ENCODE assay signal across 1 cellular context in the genomic region with DNA sequence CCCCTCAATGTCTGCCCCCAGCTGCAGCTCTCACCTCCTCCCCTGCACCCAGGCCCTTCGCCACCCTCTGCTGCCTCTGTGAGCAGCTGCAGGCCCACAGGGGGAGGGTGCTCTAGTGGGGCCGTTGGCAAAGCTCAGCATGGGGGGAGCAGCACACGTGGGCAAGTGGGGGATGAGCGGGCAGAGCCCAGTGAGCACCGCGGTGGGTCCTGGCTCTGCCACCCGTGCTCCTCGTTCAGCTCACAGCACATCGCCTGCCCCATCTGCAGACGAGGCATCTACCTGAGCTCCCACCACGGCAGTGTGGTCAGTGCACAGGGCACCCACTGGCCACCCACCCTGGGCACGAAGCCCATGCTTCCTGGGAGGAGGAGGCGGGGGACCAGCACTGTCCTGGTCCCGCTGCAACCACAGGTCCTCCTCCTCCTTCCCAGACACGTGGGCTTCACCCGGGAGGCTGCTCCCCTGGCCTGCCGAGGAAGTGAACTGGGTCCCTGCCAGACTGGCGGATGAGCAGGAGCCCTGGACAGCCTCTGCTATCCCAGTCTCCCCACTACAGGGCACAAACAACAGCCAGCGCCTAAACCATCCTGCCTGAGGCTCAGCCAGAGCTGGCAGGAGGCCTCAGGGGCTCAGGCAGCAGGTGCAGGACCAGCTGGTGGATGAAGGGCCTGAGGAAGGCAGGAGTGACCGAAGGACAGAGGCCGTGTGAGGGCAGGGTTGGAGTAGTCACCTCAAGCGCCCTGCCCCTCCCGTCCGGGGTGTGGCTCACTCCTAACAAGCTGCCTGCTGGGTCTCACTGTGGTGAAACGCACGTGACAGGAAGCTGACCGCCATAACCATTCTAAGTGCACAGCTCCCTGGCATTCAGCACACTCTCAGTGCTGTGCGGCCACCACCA.
TF ChIP-seq lines count a peak whose summit lies in the region.

No MANE protein-coding gene starts in this region.

TF ChIP-seq in K562, 482 proteins besides CTCF, POLR2A, EP300 and RAD21 (continued from another document and continues in another):
- no peak for TF ChIP-seq ZNF324 (CRISPR knock-in tag; IDR thresholded peaks at IDR 0.05)
- TF ChIP-seq, protein P1, sequence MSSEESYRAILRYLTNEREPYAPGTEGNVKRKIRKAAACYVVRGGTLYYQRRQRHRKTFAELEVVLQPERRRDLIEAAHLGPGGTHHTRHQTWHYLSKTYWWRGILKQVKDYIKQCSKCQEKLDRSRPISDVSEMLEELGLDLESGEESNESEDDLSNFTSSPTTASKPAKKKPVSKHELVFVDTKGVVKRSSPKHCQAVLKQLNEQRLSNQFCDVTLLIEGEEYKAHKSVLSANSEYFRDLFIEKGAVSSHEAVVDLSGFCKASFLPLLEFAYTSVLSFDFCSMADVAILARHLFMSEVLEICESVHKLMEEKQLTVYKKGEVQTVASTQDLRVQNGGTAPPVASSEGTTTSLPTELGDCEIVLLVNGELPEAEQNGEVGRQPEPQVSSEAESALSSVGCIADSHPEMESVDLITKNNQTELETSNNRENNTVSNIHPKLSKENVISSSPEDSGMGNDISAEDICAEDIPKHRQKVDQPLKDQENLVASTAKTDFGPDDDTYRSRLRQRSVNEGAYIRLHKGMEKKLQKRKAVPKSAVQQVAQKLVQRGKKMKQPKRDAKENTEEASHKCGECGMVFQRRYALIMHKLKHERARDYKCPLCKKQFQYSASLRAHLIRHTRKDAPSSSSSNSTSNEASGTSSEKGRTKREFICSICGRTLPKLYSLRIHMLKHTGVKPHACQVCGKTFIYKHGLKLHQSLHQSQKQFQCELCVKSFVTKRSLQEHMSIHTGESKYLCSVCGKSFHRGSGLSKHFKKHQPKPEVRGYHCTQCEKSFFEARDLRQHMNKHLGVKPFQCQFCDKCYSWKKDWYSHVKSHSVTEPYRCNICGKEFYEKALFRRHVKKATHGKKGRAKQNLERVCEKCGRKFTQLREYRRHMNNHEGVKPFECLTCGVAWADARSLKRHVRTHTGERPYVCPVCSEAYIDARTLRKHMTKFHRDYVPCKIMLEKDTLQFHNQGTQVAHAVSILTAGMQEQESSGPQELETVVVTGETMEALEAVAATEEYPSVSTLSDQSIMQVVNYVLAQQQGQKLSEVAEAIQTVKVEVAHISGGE (CRISPR knock-in tag; IDR thresholded peaks at IDR 0.05), result 0 out of 6 replicates have a peak, but pooled peaks of 1 of the 3 experiments have one; percentile 35
- TF ChIP-seq YY1 (IDR thresholded peaks at IDR 0.05; ENCODE audit: borderline replicate concordance in 1 of 3, control insufficient read depth in 1 of 3, extremely low read depth in 1 of 3, insufficient read depth in 3 of 3, insufficient read length in 1 of 3, insufficient replicate concordance in 2 of 3, low read depth in 1 of 3, low read length in 2 of 3), result peak in 1 of 3 experiments; percentile 68
- no peak for TF ChIP-seq ZNF717 (CRISPR knock-in tag; IDR thresholded peaks at IDR 0.05)
- peak; percentile 25; the same call in 1 of the 2 replicates for TF ChIP-seq KLF13 (tag; IDR thresholded peaks at IDR 0.05; ENCODE audit: borderline replicate concordance, low read depth)
- no peak for TF ChIP-seq MTA1 (IDR thresholded peaks at IDR 0.05; ENCODE audit: borderline replicate concordance)
- no peak for TF ChIP-seq HNRNPK (IDR thresholded peaks at IDR 0.05; ENCODE audit: low read depth, low read length, poor library complexity, severe bottlenecking)
- no peak for TF ChIP-seq MEIS2 (IDR thresholded peaks at IDR 0.05; ENCODE audit: partially characterized antibody)
- TF ChIP-seq BHLHE40 (IDR thresholded peaks at IDR 0.05; ENCODE audit: low read length), result peak; percentile 93
- TF ChIP-seq E2F8 (IDR thresholded peaks at IDR 0.05; ENCODE audit: low read depth, partially characterized antibody), result no peak
- TF ChIP-seq USF1 (CRISPR knock-in tag; IDR thresholded peaks at IDR 0.05), result peak; percentile 84
- TF ChIP-seq, protein P2, sequence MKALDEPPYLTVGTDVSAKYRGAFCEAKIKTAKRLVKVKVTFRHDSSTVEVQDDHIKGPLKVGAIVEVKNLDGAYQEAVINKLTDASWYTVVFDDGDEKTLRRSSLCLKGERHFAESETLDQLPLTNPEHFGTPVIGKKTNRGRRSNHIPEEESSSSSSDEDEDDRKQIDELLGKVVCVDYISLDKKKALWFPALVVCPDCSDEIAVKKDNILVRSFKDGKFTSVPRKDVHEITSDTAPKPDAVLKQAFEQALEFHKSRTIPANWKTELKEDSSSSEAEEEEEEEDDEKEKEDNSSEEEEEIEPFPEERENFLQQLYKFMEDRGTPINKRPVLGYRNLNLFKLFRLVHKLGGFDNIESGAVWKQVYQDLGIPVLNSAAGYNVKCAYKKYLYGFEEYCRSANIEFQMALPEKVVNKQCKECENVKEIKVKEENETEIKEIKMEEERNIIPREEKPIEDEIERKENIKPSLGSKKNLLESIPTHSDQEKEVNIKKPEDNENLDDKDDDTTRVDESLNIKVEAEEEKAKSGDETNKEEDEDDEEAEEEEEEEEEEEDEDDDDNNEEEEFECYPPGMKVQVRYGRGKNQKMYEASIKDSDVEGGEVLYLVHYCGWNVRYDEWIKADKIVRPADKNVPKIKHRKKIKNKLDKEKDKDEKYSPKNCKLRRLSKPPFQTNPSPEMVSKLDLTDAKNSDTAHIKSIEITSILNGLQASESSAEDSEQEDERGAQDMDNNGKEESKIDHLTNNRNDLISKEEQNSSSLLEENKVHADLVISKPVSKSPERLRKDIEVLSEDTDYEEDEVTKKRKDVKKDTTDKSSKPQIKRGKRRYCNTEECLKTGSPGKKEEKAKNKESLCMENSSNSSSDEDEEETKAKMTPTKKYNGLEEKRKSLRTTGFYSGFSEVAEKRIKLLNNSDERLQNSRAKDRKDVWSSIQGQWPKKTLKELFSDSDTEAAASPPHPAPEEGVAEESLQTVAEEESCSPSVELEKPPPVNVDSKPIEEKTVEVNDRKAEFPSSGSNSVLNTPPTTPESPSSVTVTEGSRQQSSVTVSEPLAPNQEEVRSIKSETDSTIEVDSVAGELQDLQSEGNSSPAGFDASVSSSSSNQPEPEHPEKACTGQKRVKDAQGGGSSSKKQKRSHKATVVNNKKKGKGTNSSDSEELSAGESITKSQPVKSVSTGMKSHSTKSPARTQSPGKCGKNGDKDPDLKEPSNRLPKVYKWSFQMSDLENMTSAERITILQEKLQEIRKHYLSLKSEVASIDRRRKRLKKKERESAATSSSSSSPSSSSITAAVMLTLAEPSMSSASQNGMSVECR (CRISPR knock-in tag; IDR thresholded peaks at IDR 0.05), result no peak
- no peak for TF ChIP-seq ZBTB43 (CRISPR knock-in tag; IDR thresholded peaks at IDR 0.05)
- TF ChIP-seq, protein P3, sequence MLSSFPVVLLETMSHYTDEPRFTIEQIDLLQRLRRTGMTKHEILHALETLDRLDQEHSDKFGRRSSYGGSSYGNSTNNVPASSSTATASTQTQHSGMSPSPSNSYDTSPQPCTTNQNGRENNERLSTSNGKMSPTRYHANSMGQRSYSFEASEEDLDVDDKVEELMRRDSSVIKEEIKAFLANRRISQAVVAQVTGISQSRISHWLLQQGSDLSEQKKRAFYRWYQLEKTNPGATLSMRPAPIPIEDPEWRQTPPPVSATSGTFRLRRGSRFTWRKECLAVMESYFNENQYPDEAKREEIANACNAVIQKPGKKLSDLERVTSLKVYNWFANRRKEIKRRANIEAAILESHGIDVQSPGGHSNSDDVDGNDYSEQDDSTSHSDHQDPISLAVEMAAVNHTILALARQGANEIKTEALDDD (IDR thresholded peaks at IDR 0.05), result no peak
- TF ChIP-seq ATF4 (CRISPR knock-in tag; IDR thresholded peaks at IDR 0.05), result no peak
- no peak for TF ChIP-seq TCFL5 (CRISPR knock-in tag; conservative IDR thresholded peaks at IDR 0.05)
- peak; percentile 84 for TF ChIP-seq ZNF584 (CRISPR knock-in tag; IDR thresholded peaks at IDR 0.05; ENCODE audit: low read depth)
- TF ChIP-seq, protein P4, sequence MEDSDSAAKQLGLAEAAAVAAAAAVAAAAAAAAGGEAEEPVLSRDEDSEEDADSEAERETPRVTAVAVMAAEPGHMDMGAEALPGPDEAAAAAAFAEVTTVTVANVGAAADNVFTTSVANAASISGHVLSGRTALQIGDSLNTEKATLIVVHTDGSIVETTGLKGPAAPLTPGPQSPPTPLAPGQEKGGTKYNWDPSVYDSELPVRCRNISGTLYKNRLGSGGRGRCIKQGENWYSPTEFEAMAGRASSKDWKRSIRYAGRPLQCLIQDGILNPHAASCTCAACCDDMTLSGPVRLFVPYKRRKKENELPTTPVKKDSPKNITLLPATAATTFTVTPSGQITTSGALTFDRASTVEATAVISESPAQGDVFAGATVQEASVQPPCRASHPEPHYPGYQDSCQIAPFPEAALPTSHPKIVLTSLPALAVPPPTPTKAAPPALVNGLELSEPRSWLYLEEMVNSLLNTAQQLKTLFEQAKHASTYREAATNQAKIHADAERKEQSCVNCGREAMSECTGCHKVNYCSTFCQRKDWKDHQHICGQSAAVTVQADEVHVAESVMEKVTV (CRISPR knock-in tag; IDR thresholded peaks at IDR 0.05), result no peak
- TF ChIP-seq ZNF695 (CRISPR knock-in tag; IDR thresholded peaks at IDR 0.05), result no peak
